ENCODE assay signal across 12 cellular contexts in genomic region chr2:43424262-43425207, GRCh38.
DNase-seq lines count a peak whose midpoint lies in the region; ATAC-seq, FAIRE-seq and TF ChIP-seq lines count a peak whose summit lies in the region.
"Had no signal": no experiment of that assay in that cellular context is flagged by ENCODE, and none has a peak within 500 bp of the region (broad histone marks: within the 10 kb centered on the region; RNA-seq: fewer than 3 reads in every experiment).

No MANE protein-coding gene starts in this region.

- no peak overlapping the region for H3K9ac ChIP-seq in Karpas-422 (ENCODE audit: low read length)
- no peak overlapping the region; a peak in 1 of 4 replicates for H3K9ac ChIP-seq in K562 (ENCODE audit: insufficient read depth in 1 of 2, low read depth in 2 of 2, low read length in 2 of 2)

- H3K4me3 ChIP-seq in Karpas-422 (ENCODE audit: low read length), result 0 out of 2 replicates have a peak overlapping the region, but pooled peaks have one; percentile 21
- no peak overlapping the region for H3K4me3 ChIP-seq in K562
- H3K4me3 ChIP-seq: body of pancreas, upper lobe of right lung had no signal

- no peaks in the 10 kb centered on the region for H4K20me1 ChIP-seq in Karpas-422 (ENCODE audit: insufficient read depth, low read depth, low read length)
- H4K20me1 ChIP-seq in K562 (replicated peaks; ENCODE audit: control insufficient read depth, insufficient read depth, low read length), result no peaks in the 10 kb centered on the region

- H3K4me2 ChIP-seq in Karpas-422 (ENCODE audit: low read depth, low read length, poor library complexity, severe bottlenecking) (peak overlapping the region; percentile 68), K562 (ENCODE audit: insufficient read depth, low read length) (no peak overlapping the region)

- H3K4me3 Mint-ChIP-seq in CD14-positive monocyte (no peak overlapping the region), natural killer cell (peak overlapping the region; percentile 5)

- intact Hi-C loops in CD14-positive monocyte (cut with micrococcal nuclease), result loop anchor here in 1 of 2 donors (5.0 kb wide), 1 partner anchor 38 kb away; no protein-coding TSS in a partner anchor
- intact Hi-C loops in K562 (cut with micrococcal nuclease), result no loop called here
- intact Hi-C loops in natural killer cell (cut with micrococcal nuclease), result loop anchor here (5.0 kb wide), 1 partner anchor 197 kb away; the partner anchor contains the start of gene ZFP36L2
- intact Hi-C loops in Right ventricle myocardium inferior (cut with DNase I), result no loop called here

- peaks cover 6 to 16% of the 10 kb centered on the region in 2 donors for H3K36me3 Mint-ChIP-seq in CD14-positive monocyte
- no peaks in the 10 kb centered on the region for H3K36me3 Mint-ChIP-seq in natural killer cell

- 72% methylated on average over 6 of the region's 6 CpGs for WGBS in K562 (ENCODE audit: insufficient coverage, low coverage, missing lambda C conversion rate)

- H3K27me3 Mint-ChIP-seq in CD14-positive monocyte (ENCODE audit: low read depth in 3 of 3) (no peaks in the 10 kb centered on the region), natural killer cell (ENCODE audit: low read depth in 2 of 2) (no peaks in the 10 kb centered on the region)

- no peaks in the 10 kb centered on the region for H3K27me3 ChIP-seq in Karpas-422 (ENCODE audit: low read length)
- no peaks in the 10 kb centered on the region for H3K27me3 ChIP-seq in K562 (ENCODE audit: control insufficient read depth in 2 of 2, insufficient read depth in 2 of 2, low read length in 2 of 2)
- H3K27me3 ChIP-seq: body of pancreas, upper lobe of right lung had no signal

- no peaks in the 10 kb centered on the region for H3K9me1 ChIP-seq in K562 (ENCODE audit: control insufficient read depth, insufficient read depth, low read length)

- peaks cover 45% of the 10 kb centered on the region for H3K4me1 ChIP-seq in Karpas-422 (ENCODE audit: low read length)
- peaks cover 7 to 45% of the 10 kb centered on the region in 2 experiments; a peak in 3 of 5 replicates for H3K4me1 ChIP-seq in K562 (replicated peaks in 1 of 2; ENCODE audit: control insufficient read depth in 2 of 2, insufficient read depth in 2 of 2, low read length in 2 of 2)

- ATAC-seq in K562 (no peak), natural killer cell (peak; percentile 8 to 36 (median 34)), GM21737 (IDR thresholded peaks at IDR 0.05; ENCODE audit: unreplicated experiment) (no peak), Right ventricle myocardium inferior (no peak)
- ATAC-seq: body of pancreas, upper lobe of right lung had no signal

- H3K27ac ChIP-seq in Karpas-422 (ENCODE audit: low read length) (peak overlapping the region; percentile 96), K562 (ENCODE audit: extremely low read depth, low read depth, low read length) (no peak overlapping the region)
- H3K27ac ChIP-seq: upper lobe of right lung had no signal

- H3K36me3 ChIP-seq in Karpas-422 (ENCODE audit: insufficient read depth, low read length), result no peaks in the 10 kb centered on the region; the same call in 1 of the 2 replicates
- peaks cover 9% of the 10 kb centered on the region; the same call in 2 of the 3 replicates for H3K36me3 ChIP-seq in K562 (ENCODE audit: control insufficient read depth, insufficient read depth, low read length)
- H3K36me3 ChIP-seq: upper lobe of right lung had no signal

- H3K79me2 ChIP-seq in Karpas-422 (ENCODE audit: low read length) (no peaks in the 10 kb centered on the region), K562 (ENCODE audit: control insufficient read depth, insufficient read depth, low read length) (no peaks in the 10 kb centered on the region)

- no TSS peak for BruUV-seq in K562 (replicated peaks; lab: Mats Ljungman, UMichigan)

- H3K4me1 Mint-ChIP-seq in CD14-positive monocyte (peaks cover 60% of the 10 kb centered on the region), natural killer cell (peaks cover 35 to 45% of the 10 kb centered on the region in 2 donors)

- in situ Hi-C loops in K562 (cut with MboI), result no loop called here

- no peak overlapping the region for H2AFZ ChIP-seq in Karpas-422 (ENCODE audit: low read length)
- no peak overlapping the region for H2AFZ ChIP-seq in K562 (ENCODE audit: low read depth, low read length)

- POLR2A ChIA-PET in K562 (lab: Yijun Ruan, JAX), result interaction anchor here (0.6 to 0.9 kb wide), 4 partner anchors 9 to 97 kb away, joined by 3 to 4 read pairs (median 4); no protein-coding TSS in a partner anchor

- TF ChIP-seq CTCF in CD14-positive monocyte (IDR thresholded peaks at IDR 0.05), result no peak
- no peak for TF ChIP-seq CTCF in K562 (IDR thresholded peaks at IDR 0.05 in 2 of 3, conservative IDR thresholded peaks at IDR 0.05 in 1 of 3; ENCODE audit: insufficient read depth in 2 of 3, low read depth in 1 of 3, low read length in 3 of 3)
- TF ChIP-seq CTCF in natural killer cell (IDR thresholded peaks at IDR 0.05), result no peak

- TF ChIP-seq RAD21 in K562 (CRISPR knock-in tag; conservative IDR thresholded peaks at IDR 0.05 in 1 of 2, IDR thresholded peaks at IDR 0.05 in 1 of 2), result no peak

- no peaks in the 10 kb centered on the region for H3K9me2 ChIP-seq in Karpas-422 (replicated peaks; ENCODE audit: insufficient read depth, low read length)

- no peak for DNase-seq in CD14-positive monocyte (ENCODE audit: low spot score)
- no peak for DNase-seq in Karpas-422
- DNase-seq in K562 (ENCODE audit: extremely low read depth in 1 of 4, low spot score in 3 of 4), result no peak
- DNase-seq in natural killer cell, result no peak
- DNase-seq in effector CD8-positive, alpha-beta T cell (lab: John Stamatoyannopoulos, UW), result no peak
- DNase-seq in hypothalamus (lab: John Stamatoyannopoulos, UW), result no peak
- no peak for DNase-seq in Right ventricle myocardium inferior (ENCODE audit: missing footprints)
- DNase-seq: body of pancreas, DMS79 treated with DMSO at 0.1 percent for 48 hours, NCI-H187 treated with DMSO at 0.1 percent for 48 hours, upper lobe of right lung had no signal

- no peak for FAIRE-seq in K562 (lab: Jason Lieb, UNC)

- H3K9me3 Mint-ChIP-seq in CD14-positive monocyte, result no peaks in the 10 kb centered on the region
- H3K9me3 Mint-ChIP-seq in natural killer cell, result no peaks in the 10 kb centered on the region

- no peak for TF ChIP-seq EP300 in K562 (IDR thresholded peaks at IDR 0.05; ENCODE audit: low read length)

- TF ChIP-seq POLR2A in K562 (conservative IDR thresholded peaks at IDR 0.05), result no peak

- H3K9me3 ChIP-seq in Karpas-422 (ENCODE audit: low read length) (no peaks in the 10 kb centered on the region), K562 (replicated peaks; ENCODE audit: control insufficient read depth, insufficient read depth, low read depth, low read length) (no peaks in the 10 kb centered on the region)
- H3K9me3 ChIP-seq: upper lobe of right lung had no signal

- CTCF ChIA-PET in K562 (lab: Yijun Ruan, JAX; ENCODE audit: low intra/inter-chr PET ratio), result no interaction called here

- peak overlapping the region; percentile 36 to 95 (median 88) for H3K27ac Mint-ChIP-seq in CD14-positive monocyte
- peak overlapping the region; percentile 91 to 97 for H3K27ac Mint-ChIP-seq in natural killer cell

TF ChIP-seq in K562, 482 proteins besides CTCF, POLR2A, EP300 and RAD21:
- TF ChIP-seq CEBPB (tag; IDR thresholded peaks at IDR 0.05) (peak; percentile 37), HDAC2 (IDR thresholded peaks at IDR 0.05) (no peak), CEBPG (CRISPR knock-in tag; IDR thresholded peaks at IDR 0.05) (no peak), CEBPG (tag; conservative IDR thresholded peaks at IDR 0.05 in 1 of 2, IDR thresholded peaks at IDR 0.05 in 1 of 2) (peak in 1 of 2 experiments; percentile 67; a peak in 2 of 4 replicates), CXXC5 (CRISPR knock-in tag; IDR thresholded peaks at IDR 0.05) (no peak), LARP7 (IDR thresholded peaks at IDR 0.05) (no peak)

Comparison
In these comparisons a context has a peak if more than half of its experiments do, and no peak if none do; other contexts are left out.
1. ATAC-seq: peak in natural killer cell (3 of 3); none in K562 (single experiment), GM21737 (single experiment) and Right ventricle myocardium inferior (single experiment).